8 cellular contexts compared by ENCODE assay signal in genomic region chr7:48035301-48035966, GRCh38. TPM values are rescaled to one million over a fixed set of nuclear protein-coding genes. Genes with fewer than 3 reads are reported as not detected.
DNase-seq lines count a peak whose midpoint lies in the region; ATAC-seq and TF ChIP-seq lines count a peak whose summit lies in the region.

TSS of gene C7orf57 (plus strand) at chr7:48035543. CDS start at chr7:48036309, 766 bp downstream.

- H3K4me3 Mint-ChIP-seq in dendritic cell treated with granulocyte-macrophage colony-stimulating factor and Interleukin-4, amounts not matched to agents 40 ng/mL and 50 ng/mL, for 4 days: peak within 1 kb of the TSS; percentile 74

- peak within 1 kb of the TSS; percentile 83 for H3K27ac Mint-ChIP-seq in dendritic cell treated with granulocyte-macrophage colony-stimulating factor and Interleukin-4, amounts not matched to agents 40 ng/mL and 50 ng/mL, for 4 days

- peaks cover 6 to 9% of the 10 kb centered on the region in 2 donors for H3K4me1 ChIP-seq in left lung

- H3K4me1 Mint-ChIP-seq in dendritic cell treated with granulocyte-macrophage colony-stimulating factor and Interleukin-4, amounts not matched to agents 40 ng/mL and 50 ng/mL, for 4 days (ENCODE audit: low read depth): peaks cover 16% of the 10 kb centered on the region

- no peaks in the 10 kb centered on the region for H3K36me3 ChIP-seq in left lung

- peaks cover 52% of the 10 kb centered on the region for H3K27me3 Mint-ChIP-seq in dendritic cell treated with granulocyte-macrophage colony-stimulating factor and Interleukin-4, amounts not matched to agents 40 ng/mL and 50 ng/mL, for 4 days

- intact Hi-C loops in dendritic cell treated with granulocyte-macrophage colony-stimulating factor and Interleukin-4, amounts not matched to agents 40 ng/mL and 50 ng/mL, for 4 days (cut with micrococcal nuclease): loop anchor here (1.0 kb wide), 1 partner anchor 54 kb away; the partner anchor contains the start of gene UPP1
- intact Hi-C loops in left lung (cut with DNase I): loop anchor here in 1 of 2 donors (10.0 kb wide), 1 partner anchor 69 kb away; no protein-coding TSS in a partner anchor

- H3K4me3 ChIP-seq in left lung: peak within 1 kb of the TSS; percentile 41 to 49

- no peaks in the 10 kb centered on the region for H3K9me3 ChIP-seq in left lung

- H3K27ac ChIP-seq in left lung: no peak within 1 kb of the TSS

- TF ChIP-seq CTCF in left lung (IDR thresholded peaks at IDR 0.05): peak in 1 of 2 donors; percentile 17

- ATAC-seq in HG03025 (IDR thresholded peaks at IDR 0.05; ENCODE audit: low FRiP score, unreplicated experiment) (peak; percentile 98), left lung (peak; percentile 100)

- H3K27me3 ChIP-seq in left lung: peaks cover 26 to 57% of the 10 kb centered on the region in 2 donors

- no peaks in the 10 kb centered on the region for H3K9me3 Mint-ChIP-seq in dendritic cell treated with granulocyte-macrophage colony-stimulating factor and Interleukin-4, amounts not matched to agents 40 ng/mL and 50 ng/mL, for 4 days

- no peaks in the 10 kb centered on the region for H3K36me3 Mint-ChIP-seq in dendritic cell treated with granulocyte-macrophage colony-stimulating factor and Interleukin-4, amounts not matched to agents 40 ng/mL and 50 ng/mL, for 4 days (ENCODE audit: low read depth)

- peak; percentile 12 for DNase-seq in NK-92 (lab: John Stamatoyannopoulos, UW; ENCODE audit: unreplicated experiment)
- DNase-seq in NK-92 treated with Interleukin-12 subunit alpha and Interleukin-12 subunit beta, amount 100 ng/mL, for 24 hours (lab: John Stamatoyannopoulos, UW): no peak
- peak; percentile 81 for DNase-seq in NCI-H2196 treated with DMSO at 0.1 percent for 48 hours (lab: John Stamatoyannopoulos, UW; ENCODE audit: unreplicated experiment)
- peak; percentile 90 for DNase-seq in activated CD4-positive, alpha-beta T cell treated with anti-CD3 and anti-CD28 coated beads, Interleukin-2, amount 50 U/mL, for 1 hour
- peak; percentile 93 to 97 for DNase-seq in left lung
- DNase-seq in stimulated activated CD4-positive, alpha-beta T cell treated with anti-CD3 and anti-CD28 coated beads, Interleukin-1b, Interleukin-23, amount 100 ng/mL, for 24 hours (ENCODE audit: low read depth in 4 of 4, low spot score in 1 of 4): peak; percentile 68 to 83 (median 74)

RNA-seq across cellular contexts. Expression of gene C7orf57, which starts in this region (rescaled TPM):
- total RNA-seq in left lung: 1 to 10 TPM in 1 of 2 donors, not detected in 1; 1.6 TPM
